ENCODE assay signal across 21 cellular contexts in the genomic region with DNA sequence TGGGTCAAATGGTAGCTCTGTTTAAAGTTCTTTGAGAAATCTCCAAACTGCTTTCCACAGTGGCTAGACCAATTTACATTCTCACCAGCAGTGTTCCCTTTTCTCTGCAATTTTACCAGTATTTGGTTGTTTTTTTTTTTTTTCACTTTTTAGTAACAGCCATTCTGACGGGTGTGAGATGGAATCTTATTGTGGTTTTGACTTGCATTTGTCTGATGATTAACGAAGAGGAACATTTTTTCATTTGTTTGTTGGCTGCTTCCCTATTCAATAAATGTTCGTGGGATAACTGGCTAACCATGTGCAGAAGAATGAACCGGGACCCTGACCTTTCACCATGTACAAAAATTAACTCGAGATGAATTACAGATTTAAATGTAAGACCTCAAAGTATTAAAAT.
DNase-seq lines count a peak whose midpoint lies in the region; FAIRE-seq lines count a peak whose summit lies in the region.
"Had no signal": no experiment of that assay in that cellular context is flagged by ENCODE, and none has a peak within 500 bp of the region (broad histone marks: within the 10 kb centered on the region; RNA-seq: fewer than 3 reads in every experiment).

No MANE protein-coding gene starts in this region.

- peak; percentile 93 for FAIRE-seq in RCC 7860 (lab: Jason Lieb, UNC)
- FAIRE-seq: GM12878, HepG2 had no signal

- DNase-seq in NOMO-1 treated with DMSO at 0.1 percent for 48 hours (lab: John Stamatoyannopoulos, UW; ENCODE audit: unreplicated experiment) (peak; percentile 53), NOMO-1 treated with dmso at 0.1 percent for 144 hours (lab: John Stamatoyannopoulos, UW; ENCODE audit: unreplicated experiment) (no peak), Kasumi-1 (lab: John Stamatoyannopoulos, UW) (peak; percentile 19 to 21), RCC 7860 (ENCODE audit: low spot score) (peak; percentile 51), glomerular visceral epithelial cell (ENCODE audit: extremely low spot score) (peak; percentile 37), DMS114 treated with DMSO at 0.1 percent for 48 hours (lab: John Stamatoyannopoulos, UW; ENCODE audit: unreplicated experiment) (no peak), hypothalamus (lab: John Stamatoyannopoulos, UW) (no peak), EL (no peak)
- DNase-seq: 8988T, DMS79, H9, HFFc6, KG1, NCI-H1105 treated with DMSO at 0.1 percent for 48 hours, NCI-H2029 treated with DMSO at 0.1 percent for 48 hours, NCI-H226, NCI-H510A treated with DMSO at 0.1 percent for 48 hours, NCI-H748 treated with DMSO at 0.1 percent for 48 hours, SW 1271 had no signal

Comparison
In these comparisons a context has a peak if more than half of its experiments do, and no peak if none do; other contexts are left out.
1. DNase-seq: peak in NOMO-1 treated with DMSO at 0.1 percent for 48 hours (single experiment), Kasumi-1 (2 of 2), RCC 7860 (single experiment) and glomerular visceral epithelial cell (single experiment); none in NOMO-1 treated with dmso at 0.1 percent for 144 hours (single experiment), DMS114 treated with DMSO at 0.1 percent for 48 hours (single experiment), hypothalamus (0 of 51) and EL (single experiment).